ENCODE assay signal across 1 cellular context in the genomic region with DNA sequence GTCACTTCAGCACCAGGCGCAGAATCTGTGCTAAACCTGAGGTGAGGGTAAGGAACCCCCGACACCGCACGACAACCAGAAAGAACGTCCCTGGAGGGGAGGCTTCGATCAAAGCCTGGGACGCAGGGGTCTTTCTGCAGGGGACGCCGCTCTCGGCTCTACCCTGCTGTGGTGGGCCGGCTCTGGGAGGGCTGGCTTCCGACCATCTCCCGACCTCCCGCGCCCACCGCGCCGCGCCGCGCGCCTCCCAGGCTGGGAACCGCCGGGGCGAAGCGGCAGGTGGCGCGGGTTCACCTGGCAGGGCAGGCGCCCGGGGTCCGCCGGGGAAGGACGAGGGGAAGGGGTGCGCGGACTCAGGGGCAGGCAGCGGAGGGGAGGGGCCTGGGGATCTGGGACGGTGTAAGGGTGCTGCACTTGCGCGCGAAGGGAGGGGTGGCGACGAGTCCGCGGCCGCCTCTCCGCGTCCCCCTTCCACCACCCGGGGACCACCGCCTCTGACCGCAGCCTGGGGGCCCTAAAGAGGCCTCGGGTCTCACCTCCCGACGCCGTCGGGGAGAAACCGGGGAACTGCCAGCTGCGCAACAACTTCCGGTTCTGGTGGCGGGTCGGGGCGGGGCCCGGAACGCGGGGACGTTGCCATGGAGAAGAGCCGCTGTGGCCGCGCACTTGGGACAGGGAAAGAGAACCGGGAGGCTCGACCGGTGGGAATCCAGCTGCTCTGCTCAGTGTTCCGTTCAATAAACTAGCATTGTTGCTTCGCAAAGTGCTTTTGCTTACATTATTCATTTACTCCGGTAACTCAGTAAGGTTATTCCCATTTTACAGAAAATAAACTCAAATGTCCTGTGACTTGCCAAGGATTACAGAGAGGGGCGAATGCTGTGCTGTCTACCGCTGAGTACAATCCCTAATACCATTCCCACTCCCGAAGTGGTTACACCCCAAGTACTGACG.
TF ChIP-seq lines count a peak whose summit lies in the region.

ZNF396 (minus strand) TSS at position 596 of the 954 bp plus-strand sequence. CDS start 3,045 bp downstream, outside the sequence.

TF ChIP-seq in SK-N-SH treated with all-trans-retinoic acid at 6 μM for 48 hours, 23 proteins besides CTCF, POLR2A, EP300 and RAD21 (continued from another document):
- TF ChIP-seq POU6F1 (CRISPR knock-in tag; IDR thresholded peaks at IDR 0.05; ENCODE audit: borderline replicate concordance, low read depth) (no peak), ARNTL (CRISPR knock-in tag; IDR thresholded peaks at IDR 0.05; ENCODE audit: borderline replicate concordance, low read depth) (no peak), ZNF565 (CRISPR knock-in tag; conservative IDR thresholded peaks at IDR 0.05; ENCODE audit: low read depth) (no peak), ZNF70 (CRISPR knock-in tag; IDR thresholded peaks at IDR 0.05) (no peak), ZFP3 (CRISPR knock-in tag; IDR thresholded peaks at IDR 0.05) (0 out of 2 replicates have a peak, but pooled peaks have one; percentile 42)
